ENCODE assay signal across 15 cellular contexts in the genomic region with DNA sequence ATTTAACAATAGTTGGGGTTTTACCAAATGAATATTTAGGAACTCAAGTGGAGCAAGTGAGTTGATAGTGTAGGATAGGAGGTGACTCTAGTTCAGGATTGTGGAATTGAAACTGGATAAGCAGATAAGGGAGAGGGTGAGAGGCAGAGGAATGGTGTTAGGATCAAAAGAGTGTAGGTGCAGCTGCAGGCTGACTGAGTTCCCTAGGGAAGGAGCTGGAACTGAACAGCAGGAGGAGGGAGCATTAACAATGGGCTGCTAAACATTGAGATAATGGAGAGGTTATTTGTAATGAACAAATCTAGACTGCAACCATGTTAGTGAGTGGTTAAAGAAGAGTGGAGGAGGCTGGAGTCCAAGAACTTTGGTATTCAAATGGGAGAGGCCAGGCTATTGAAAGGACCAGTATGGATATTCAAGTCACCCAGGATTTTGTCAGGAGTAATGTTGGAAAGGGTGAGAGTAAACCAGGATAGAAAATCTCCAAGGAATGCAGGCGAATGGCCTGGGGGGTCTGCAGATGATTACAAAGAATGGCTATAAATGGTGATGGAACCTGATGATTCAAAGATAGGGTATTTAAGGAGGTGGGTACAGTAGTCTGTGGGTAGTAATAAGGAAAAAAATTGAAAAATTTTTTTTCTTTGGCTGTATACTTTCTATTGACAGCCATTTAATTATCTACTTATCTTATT.
"Had no signal": no experiment of that assay in that cellular context is flagged by ENCODE, and none has a peak within 500 bp of the region (broad histone marks: within the 10 kb centered on the region; RNA-seq: fewer than 3 reads in every experiment).

No MANE protein-coding gene starts in this region.

- H3K4me3 ChIP-seq: colonic mucosa, heart right ventricle, uterus had no signal

- H3K27ac Mint-ChIP-seq: activated CD4-positive, alpha-beta memory T cell treated with anti-CD3 and anti-CD28 coated beads, Interleukin-2, amount 10 ng/mL, durations not matched to agents 7 days and 5 days; activated CD4-positive, alpha-beta T cell treated with anti-CD3 and anti-CD28 coated beads for 36 hours; activated naive CD8-positive, alpha-beta T cell treated with anti-CD3 and anti-CD28 coated beads, Interleukin-2, amount 10 ng/mL, durations not matched to agents 7 days and 5 days had no signal

- H3K4me3 Mint-ChIP-seq: activated CD4-positive, alpha-beta memory T cell treated with anti-CD3 and anti-CD28 coated beads, Interleukin-2, amount 10 ng/mL, durations not matched to agents 7 days and 5 days; activated CD4-positive, alpha-beta T cell treated with anti-CD3 and anti-CD28 coated beads for 36 hours; activated naive CD8-positive, alpha-beta T cell treated with anti-CD3 and anti-CD28 coated beads, Interleukin-2, amount 10 ng/mL, durations not matched to agents 7 days and 5 days; neural crest cell had no signal

- H3K36me3 Mint-ChIP-seq: activated naive CD8-positive, alpha-beta T cell treated with anti-CD3 and anti-CD28 coated beads, Interleukin-2, amount 10 ng/mL, durations not matched to agents 7 days and 5 days had no signal

- H3K4me1 Mint-ChIP-seq: activated CD4-positive, alpha-beta memory T cell treated with anti-CD3 and anti-CD28 coated beads, Interleukin-2, amount 10 ng/mL, durations not matched to agents 7 days and 5 days; activated CD4-positive, alpha-beta T cell treated with anti-CD3 and anti-CD28 coated beads for 36 hours; activated naive CD8-positive, alpha-beta T cell treated with anti-CD3 and anti-CD28 coated beads, Interleukin-2, amount 10 ng/mL, durations not matched to agents 7 days and 5 days; neural crest cell had no signal

- H3K9me3 Mint-ChIP-seq: activated CD4-positive, alpha-beta memory T cell treated with anti-CD3 and anti-CD28 coated beads, Interleukin-2, amount 10 ng/mL, durations not matched to agents 7 days and 5 days; activated naive CD8-positive, alpha-beta T cell treated with anti-CD3 and anti-CD28 coated beads, Interleukin-2, amount 10 ng/mL, durations not matched to agents 7 days and 5 days; neural crest cell had no signal

- H3K27me3 Mint-ChIP-seq: activated CD4-positive, alpha-beta memory T cell treated with anti-CD3 and anti-CD28 coated beads, Interleukin-2, amount 10 ng/mL, durations not matched to agents 7 days and 5 days; activated CD4-positive, alpha-beta T cell treated with anti-CD3 and anti-CD28 coated beads for 36 hours; activated naive CD8-positive, alpha-beta T cell treated with anti-CD3 and anti-CD28 coated beads, Interleukin-2, amount 10 ng/mL, durations not matched to agents 7 days and 5 days had no signal

- DNase-seq: activated CD4-positive, alpha-beta memory T cell treated with anti-CD3 and anti-CD28 coated beads, Interleukin-2, amount 10 ng/mL, durations not matched to agents 7 days and 5 days; activated CD4-positive, alpha-beta T cell treated with anti-CD3 and anti-CD28 coated beads for 36 hours; activated CD8-positive, alpha-beta memory T cell treated with anti-CD3 and anti-CD28 coated beads, Interleukin-2, amount 50 U/mL, for 4 hours; activated naive CD8-positive, alpha-beta T cell treated with anti-CD3 and anti-CD28 coated beads, Interleukin-2, amount 10 ng/mL, durations not matched to agents 7 days and 5 days; caudate nucleus; colonic mucosa; effector CD4-positive, alpha-beta T cell; heart right ventricle; kidney; left ventricle myocardium superior; stimulated activated CD4-positive, alpha-beta T cell treated with anti-CD3 and anti-CD28 coated beads, Interleukin-15, amount 100 ng/mL, for 24 hours; stimulated activated CD4-positive, alpha-beta T cell treated with anti-CD3 and anti-CD28 coated beads, Interleukin-4, amount 100 ng/mL, for 4 hours; T-helper 9 cell; uterus had no signal

- ATAC-seq: activated CD4-positive, alpha-beta T cell treated with anti-CD3 and anti-CD28 coated beads for 36 hours; heart right ventricle; left ventricle myocardium superior had no signal
